ENCODE assay signal across 8 cellular contexts in genomic region chr9:130173462-130173876, GRCh38. TPM values are rescaled to one million over a fixed set of nuclear protein-coding genes. Genes with fewer than 3 reads are reported as not detected.
DNase-seq lines count a peak whose midpoint lies in the region; ATAC-seq and TF ChIP-seq lines count a peak whose summit lies in the region.

No MANE protein-coding gene starts in this region.

- H3K27me3 ChIP-seq in heart left ventricle (peaks cover 0 to 19% (median 0%) of the 10 kb centered on the region in 9 donors), lower lobe of right lung (ENCODE audit: low read depth) (peaks cover 11% of the 10 kb centered on the region)

- ATAC-seq in heart left ventricle (no peak), Right ventricle myocardium superior (ENCODE audit: poor library complexity) (no peak), lower lobe of right lung (no peak), GM19328 (IDR thresholded peaks at IDR 0.05; ENCODE audit: unreplicated experiment) (no peak)

- POLR2A ChIA-PET in MCF 10A (lab: Yijun Ruan, JAX), result interaction anchor here (0.7 to 0.9 kb wide), 3 partner anchors 20 to 250 kb away, joined by 3 read pairs; no protein-coding TSS in a partner anchor

- H3K36me3 ChIP-seq in heart left ventricle, result no peaks in the 10 kb centered on the region
- H3K36me3 ChIP-seq in lower lobe of right lung, result no peaks in the 10 kb centered on the region
- H3K36me3 ChIP-seq in urinary bladder (ENCODE audit: insufficient read depth), result no peaks in the 10 kb centered on the region

- no peak overlapping the region for H3K27ac Mint-ChIP-seq in MCF 10A (ENCODE audit: low read depth, unreplicated experiment)

- WGBS in heart left ventricle, 4 donors, result 59 to 80% (median 69%) methylated on average over 3 to 8 of the region's 8 CpGs
- 22% methylated on average over 8 of the region's 8 CpGs for WGBS in urinary bladder
- 7 to 32% methylated on average over 3 to 8 of the region's 8 CpGs for WGBS in lower leg skin, 2 donors

- peak overlapping the region; percentile 72 for H3K4me3 Mint-ChIP-seq in MCF 10A (ENCODE audit: unreplicated experiment)

- H3K9me3 ChIP-seq in heart left ventricle, result no peaks in the 10 kb centered on the region
- no peaks in the 10 kb centered on the region for H3K9me3 ChIP-seq in lower lobe of right lung

- no peaks in the 10 kb centered on the region for H3K27me3 Mint-ChIP-seq in MCF 10A (ENCODE audit: insufficient read depth, unreplicated experiment)

- DNase-seq in heart left ventricle (no peak), Right ventricle myocardium superior (no peak), MCF 10A (ENCODE audit: unreplicated experiment) (no peak), lower lobe of right lung (no peak), lower leg skin (ENCODE audit: low spot score in 2 of 2) (no peak), NCI-H1417 (lab: John Stamatoyannopoulos, UW) (no peak)

- TF ChIP-seq POLR2A in heart left ventricle (IDR thresholded peaks at IDR 0.05) (no peak), lower leg skin (IDR thresholded peaks at IDR 0.05) (no peak)

- no peaks in the 10 kb centered on the region for H3K9me3 Mint-ChIP-seq in MCF 10A (ENCODE audit: unreplicated experiment)

- no peak for TF ChIP-seq CTCF in heart left ventricle (IDR thresholded peaks at IDR 0.05)
- TF ChIP-seq CTCF in MCF 10A (IDR thresholded peaks at IDR 0.05; ENCODE audit: unreplicated experiment), result no peak
- no peak for TF ChIP-seq CTCF in lower lobe of right lung (IDR thresholded peaks at IDR 0.05)
- no peak for TF ChIP-seq CTCF in lower leg skin (IDR thresholded peaks at IDR 0.05)

- H3K27ac ChIP-seq in heart left ventricle (peak overlapping the region in 2 of 12 donors; percentile 45 to 94), lower lobe of right lung (no peak overlapping the region), urinary bladder (ENCODE audit: low read depth) (peak overlapping the region; percentile 16)

- H3K4me1 Mint-ChIP-seq in MCF 10A (ENCODE audit: insufficient read depth, unreplicated experiment), result no peaks in the 10 kb centered on the region

- intact Hi-C loops in heart left ventricle (cut with DNase I) (no loop called here), Right ventricle myocardium superior (cut with DNase I) (no loop called here), MCF 10A (cut with micrococcal nuclease) (no loop called here), lower lobe of right lung (cut with DNase I) (no loop called here), lower leg skin (cut with DNase I; ENCODE audit: low total_unique reads) (no loop called here)

- BruUV-seq in MCF 10A (replicated peaks; lab: Mats Ljungman, UMichigan), result TSS peak; percentile 29

- H3K4me1 ChIP-seq in heart left ventricle, result peaks cover 0 to 21% (median 2%) of the 10 kb centered on the region in 12 donors
- H3K4me1 ChIP-seq in lower lobe of right lung, result peaks cover 11% of the 10 kb centered on the region
- H3K4me1 ChIP-seq in urinary bladder (ENCODE audit: insufficient read depth), result no peaks in the 10 kb centered on the region

- H3K36me3 Mint-ChIP-seq in MCF 10A (ENCODE audit: insufficient read depth, unreplicated experiment), result peaks cover 10% of the 10 kb centered on the region

- CTCF ChIA-PET in MCF 10A (lab: Yijun Ruan, JAX), result interaction anchor here (0.5 to 1.0 kb wide), 2 partner anchors 70 to 493 kb away, joined by 3 to 4 read pairs; no protein-coding TSS in a partner anchor

- peak overlapping the region; percentile 23 to 71 (median 56) for H3K4me3 ChIP-seq in heart left ventricle
- H3K4me3 ChIP-seq in lower lobe of right lung, result peak overlapping the region; percentile 49
- peak overlapping the region; percentile 79 for H3K4me3 ChIP-seq in urinary bladder (ENCODE audit: low read depth, low read length)
- no peak overlapping the region for H3K4me3 ChIP-seq in lower leg skin (ENCODE audit: low read depth, poor library complexity, severe bottlenecking)

RNA-seq across cellular contexts. Expression of gene NCS1, which starts 1.3 kb away (rescaled TPM):
- total RNA-seq in heart left ventricle (10 to 100 TPM in 4 of 9 donors, 1 to 10 TPM in 5; 4.4 to 15.9 (median 9.4) TPM), Right ventricle myocardium superior (5.0 TPM), MCF 10A (2022) (27.8 and 41.3 TPM in 2 replicates), lower lobe of right lung (7.0 TPM), urinary bladder (32.5 TPM), lower leg skin (10 to 100 TPM; 14.4 to 25.2 (median 20.7) TPM)
- polyA plus RNA-seq in heart left ventricle (1 to 10 TPM; 2.3 to 9.5 TPM), urinary bladder (83.9 TPM)
